3 cellular contexts compared by ENCODE assay signal in genomic region chr5:132828846-132829494, GRCh38.
TF ChIP-seq lines count a peak whose summit lies in the region.

No MANE protein-coding gene starts in this region.

TF ChIP-seq in A549, 52 proteins besides CTCF, POLR2A, EP300 and RAD21 (continues in another document):
- TF ChIP-seq TP53 (CRISPR knock-in tag; IDR thresholded peaks at IDR 0.05), result no peak
- no peak for TF ChIP-seq ATOH8 (CRISPR knock-in tag; IDR thresholded peaks at IDR 0.05; ENCODE audit: low read depth)
- no peak for TF ChIP-seq PHF8 (IDR thresholded peaks at IDR 0.05; ENCODE audit: borderline replicate concordance, low read depth)
- no peak for TF ChIP-seq MAFK (IDR thresholded peaks at IDR 0.05; ENCODE audit: partially characterized antibody)
- TF ChIP-seq JUN (IDR thresholded peaks at IDR 0.05), result no peak
- TF ChIP-seq ZC3H11A (IDR thresholded peaks at IDR 0.05), result no peak
- TF ChIP-seq HOXB5 (CRISPR knock-in tag; IDR thresholded peaks at IDR 0.05), result no peak
- TF ChIP-seq POLR2AphosphoS2 (conservative IDR thresholded peaks at IDR 0.05; ENCODE audit: low read length), result no peak
- TF ChIP-seq RNF2 (IDR thresholded peaks at IDR 0.05; ENCODE audit: borderline replicate concordance, low read depth), result no peak
- no peak for TF ChIP-seq CHD2 (IDR thresholded peaks at IDR 0.05; ENCODE audit: low read length, partially characterized antibody)
- TF ChIP-seq, protein P1, sequence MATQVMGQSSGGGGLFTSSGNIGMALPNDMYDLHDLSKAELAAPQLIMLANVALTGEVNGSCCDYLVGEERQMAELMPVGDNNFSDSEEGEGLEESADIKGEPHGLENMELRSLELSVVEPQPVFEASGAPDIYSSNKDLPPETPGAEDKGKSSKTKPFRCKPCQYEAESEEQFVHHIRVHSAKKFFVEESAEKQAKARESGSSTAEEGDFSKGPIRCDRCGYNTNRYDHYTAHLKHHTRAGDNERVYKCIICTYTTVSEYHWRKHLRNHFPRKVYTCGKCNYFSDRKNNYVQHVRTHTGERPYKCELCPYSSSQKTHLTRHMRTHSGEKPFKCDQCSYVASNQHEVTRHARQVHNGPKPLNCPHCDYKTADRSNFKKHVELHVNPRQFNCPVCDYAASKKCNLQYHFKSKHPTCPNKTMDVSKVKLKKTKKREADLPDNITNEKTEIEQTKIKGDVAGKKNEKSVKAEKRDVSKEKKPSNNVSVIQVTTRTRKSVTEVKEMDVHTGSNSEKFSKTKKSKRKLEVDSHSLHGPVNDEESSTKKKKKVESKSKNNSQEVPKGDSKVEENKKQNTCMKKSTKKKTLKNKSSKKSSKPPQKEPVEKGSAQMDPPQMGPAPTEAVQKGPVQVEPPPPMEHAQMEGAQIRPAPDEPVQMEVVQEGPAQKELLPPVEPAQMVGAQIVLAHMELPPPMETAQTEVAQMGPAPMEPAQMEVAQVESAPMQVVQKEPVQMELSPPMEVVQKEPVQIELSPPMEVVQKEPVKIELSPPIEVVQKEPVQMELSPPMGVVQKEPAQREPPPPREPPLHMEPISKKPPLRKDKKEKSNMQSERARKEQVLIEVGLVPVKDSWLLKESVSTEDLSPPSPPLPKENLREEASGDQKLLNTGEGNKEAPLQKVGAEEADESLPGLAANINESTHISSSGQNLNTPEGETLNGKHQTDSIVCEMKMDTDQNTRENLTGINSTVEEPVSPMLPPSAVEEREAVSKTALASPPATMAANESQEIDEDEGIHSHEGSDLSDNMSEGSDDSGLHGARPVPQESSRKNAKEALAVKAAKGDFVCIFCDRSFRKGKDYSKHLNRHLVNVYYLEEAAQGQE (IDR thresholded peaks at IDR 0.05), result no peak
- TF ChIP-seq, protein P2, sequence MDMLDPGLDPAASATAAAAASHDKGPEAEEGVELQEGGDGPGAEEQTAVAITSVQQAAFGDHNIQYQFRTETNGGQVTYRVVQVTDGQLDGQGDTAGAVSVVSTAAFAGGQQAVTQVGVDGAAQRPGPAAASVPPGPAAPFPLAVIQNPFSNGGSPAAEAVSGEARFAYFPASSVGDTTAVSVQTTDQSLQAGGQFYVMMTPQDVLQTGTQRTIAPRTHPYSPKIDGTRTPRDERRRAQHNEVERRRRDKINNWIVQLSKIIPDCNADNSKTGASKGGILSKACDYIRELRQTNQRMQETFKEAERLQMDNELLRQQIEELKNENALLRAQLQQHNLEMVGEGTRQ (IDR thresholded peaks at IDR 0.05), result no peak
- TF ChIP-seq HOXB13 (CRISPR knock-in tag; IDR thresholded peaks at IDR 0.05; ENCODE audit: low read depth), result no peak
- no peak for TF ChIP-seq EHF (CRISPR knock-in tag; IDR thresholded peaks at IDR 0.05)
- TF ChIP-seq, protein P3, sequence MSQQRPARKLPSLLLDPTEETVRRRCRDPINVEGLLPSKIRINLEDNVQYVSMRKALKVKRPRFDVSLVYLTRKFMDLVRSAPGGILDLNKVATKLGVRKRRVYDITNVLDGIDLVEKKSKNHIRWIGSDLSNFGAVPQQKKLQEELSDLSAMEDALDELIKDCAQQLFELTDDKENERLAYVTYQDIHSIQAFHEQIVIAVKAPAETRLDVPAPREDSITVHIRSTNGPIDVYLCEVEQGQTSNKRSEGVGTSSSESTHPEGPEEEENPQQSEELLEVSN (IDR thresholded peaks at IDR 0.05; ENCODE audit: borderline replicate concordance, low read depth), result no peak
- TF ChIP-seq GATA3 (IDR thresholded peaks at IDR 0.05; ENCODE audit: borderline replicate concordance), result no peak
- no peak for TF ChIP-seq KDM5A (IDR thresholded peaks at IDR 0.05)

TF ChIP-seq in HCT116, 20 proteins besides CTCF, POLR2A, EP300 and RAD21:
- TF ChIP-seq ZBTB33 (IDR thresholded peaks at IDR 0.05; ENCODE audit: extremely low read depth, insufficient replicate concordance, low read length), result no peak
- no peak for TF ChIP-seq TCF7L2 (IDR thresholded peaks at IDR 0.05; ENCODE audit: borderline replicate concordance, extremely low read depth, insufficient read depth, insufficient read length)
- no peak for TF ChIP-seq EGR1 (IDR thresholded peaks at IDR 0.05; ENCODE audit: low read depth)
- TF ChIP-seq JUND (IDR thresholded peaks at IDR 0.05), result no peak
- TF ChIP-seq, protein P1 (IDR thresholded peaks at IDR 0.05; ENCODE audit: low read depth), result no peak
- no peak for TF ChIP-seq SRF (IDR thresholded peaks at IDR 0.05; ENCODE audit: low read depth)
- TF ChIP-seq, protein P4, sequence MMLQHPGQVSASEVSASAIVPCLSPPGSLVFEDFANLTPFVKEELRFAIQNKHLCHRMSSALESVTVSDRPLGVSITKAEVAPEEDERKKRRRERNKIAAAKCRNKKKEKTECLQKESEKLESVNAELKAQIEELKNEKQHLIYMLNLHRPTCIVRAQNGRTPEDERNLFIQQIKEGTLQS (IDR thresholded peaks at IDR 0.05), result no peak
- TF ChIP-seq CEBPB (IDR thresholded peaks at IDR 0.05; ENCODE audit: low read depth), result no peak
- no peak for TF ChIP-seq FOSL1 (IDR thresholded peaks at IDR 0.05; ENCODE audit: low read depth)
- no peak for TF ChIP-seq ZFX (IDR thresholded peaks at IDR 0.05)
- no peak for TF ChIP-seq EZH2phosphoT487 (IDR thresholded peaks at IDR 0.05; ENCODE audit: borderline replicate concordance)
- no peak for TF ChIP-seq YY1 (IDR thresholded peaks at IDR 0.05; ENCODE audit: extremely low read depth, insufficient replicate concordance, low read depth, low read length)

TF ChIP-seq in SK-N-SH treated with all-trans-retinoic acid at 6 μM for 48 hours, 23 proteins besides CTCF, POLR2A, EP300 and RAD21:
- TF ChIP-seq, protein P5, sequence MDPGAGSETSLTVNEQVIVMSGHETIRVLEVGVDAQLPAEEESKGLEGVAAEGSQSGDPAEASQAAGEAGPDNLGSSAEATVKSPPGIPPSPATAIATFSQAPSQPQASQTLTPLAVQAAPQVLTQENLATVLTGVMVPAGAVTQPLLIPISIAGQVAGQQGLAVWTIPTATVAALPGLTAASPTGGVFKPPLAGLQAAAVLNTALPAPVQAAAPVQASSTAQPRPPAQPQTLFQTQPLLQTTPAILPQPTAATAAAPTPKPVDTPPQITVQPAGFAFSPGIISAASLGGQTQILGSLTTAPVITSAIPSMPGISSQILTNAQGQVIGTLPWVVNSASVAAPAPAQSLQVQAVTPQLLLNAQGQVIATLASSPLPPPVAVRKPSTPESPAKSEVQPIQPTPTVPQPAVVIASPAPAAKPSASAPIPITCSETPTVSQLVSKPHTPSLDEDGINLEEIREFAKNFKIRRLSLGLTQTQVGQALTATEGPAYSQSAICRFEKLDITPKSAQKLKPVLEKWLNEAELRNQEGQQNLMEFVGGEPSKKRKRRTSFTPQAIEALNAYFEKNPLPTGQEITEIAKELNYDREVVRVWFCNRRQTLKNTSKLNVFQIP (CRISPR knock-in tag; IDR thresholded peaks at IDR 0.05; ENCODE audit: borderline replicate concordance, low read depth), result no peak
- TF ChIP-seq ZNF70 (CRISPR knock-in tag; IDR thresholded peaks at IDR 0.05) (no peak), RARB (CRISPR knock-in tag; IDR thresholded peaks at IDR 0.05) (no peak), SNAI2 (CRISPR knock-in tag; IDR thresholded peaks at IDR 0.05) (no peak), BACH2 (CRISPR knock-in tag; IDR thresholded peaks at IDR 0.05; ENCODE audit: borderline replicate concordance) (no peak), OSR1 (CRISPR knock-in tag; IDR thresholded peaks at IDR 0.05) (no peak), ZC3H10 (CRISPR knock-in tag; IDR thresholded peaks at IDR 0.05) (no peak), GLIS3 (CRISPR knock-in tag; IDR thresholded peaks at IDR 0.05) (no peak), TSHZ2 (CRISPR knock-in tag; IDR thresholded peaks at IDR 0.05) (no peak), CSDC2 (CRISPR knock-in tag; IDR thresholded peaks at IDR 0.05) (no peak), ZNF8 (CRISPR knock-in tag; IDR thresholded peaks at IDR 0.05) (no peak), PPARA (CRISPR knock-in tag; IDR thresholded peaks at IDR 0.05; ENCODE audit: borderline replicate concordance) (no peak), ESRRG (CRISPR knock-in tag; IDR thresholded peaks at IDR 0.05) (no peak)
- TF ChIP-seq, protein P6, sequence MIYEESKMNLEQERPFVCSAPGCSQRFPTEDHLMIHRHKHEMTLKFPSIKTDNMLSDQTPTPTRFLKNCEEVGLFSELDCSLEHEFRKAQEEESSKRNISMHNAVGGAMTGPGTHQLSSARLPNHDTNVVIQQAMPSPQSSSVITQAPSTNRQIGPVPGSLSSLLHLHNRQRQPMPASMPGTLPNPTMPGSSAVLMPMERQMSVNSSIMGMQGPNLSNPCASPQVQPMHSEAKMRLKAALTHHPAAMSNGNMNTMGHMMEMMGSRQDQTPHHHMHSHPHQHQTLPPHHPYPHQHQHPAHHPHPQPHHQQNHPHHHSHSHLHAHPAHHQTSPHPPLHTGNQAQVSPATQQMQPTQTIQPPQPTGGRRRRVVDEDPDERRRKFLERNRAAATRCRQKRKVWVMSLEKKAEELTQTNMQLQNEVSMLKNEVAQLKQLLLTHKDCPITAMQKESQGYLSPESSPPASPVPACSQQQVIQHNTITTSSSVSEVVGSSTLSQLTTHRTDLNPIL (CRISPR knock-in tag; IDR thresholded peaks at IDR 0.05; ENCODE audit: low read depth), result no peak
